In genomic region chr13:79807554-79807953, GRCh38 we compare ENCODE assay signal across 31 cellular contexts.
"Had no signal": no experiment of that assay in that cellular context is flagged by ENCODE, and none has a peak within 500 bp of the region (broad histone marks: within the 10 kb centered on the region; RNA-seq: fewer than 3 reads in every experiment).

No MANE protein-coding gene starts in this region.

- DNase-seq: activated CD4-positive, alpha-beta memory T cell treated with anti-CD3 and anti-CD28 coated beads, Interleukin-2, amount 10 ng/mL, durations not matched to agents 7 days and 5 days; activated CD4-positive, alpha-beta T cell treated with anti-CD3 and anti-CD28 coated beads for 1 hour; activated CD4-positive, alpha-beta T cell treated with anti-CD3 and anti-CD28 coated beads for 4 hours; activated CD4-positive, alpha-beta T cell treated with anti-CD3 and anti-CD28 coated beads, Interleukin-2, amount 10 ng/mL, durations not matched to agents 7 days and 5 days; activated CD4-positive, alpha-beta T cell treated with anti-CD3 and anti-CD28 coated beads, Interleukin-2, amount 50 U/mL, for 4 hours; activated CD8-positive, alpha-beta memory T cell treated with anti-CD3 and anti-CD28 coated beads for 24 hours; activated effector memory CD4-positive, alpha-beta T cell treated with Interleukin-2 at 50 U/mL for 16 hours; activated gamma-delta T cell treated with Interleukin-2 at 50 U/mL for 16 hours; activated naive CD4-positive, alpha-beta T cell treated with anti-CD3 and anti-CD28 coated beads, Interleukin-2, amount 50 U/mL, for 16 hours; activated naive CD4-positive, alpha-beta T cell treated with Interleukin-2 at 50 U/mL for 16 hours; activated T-cell treated with anti-CD3 and anti-CD28 coated beads, Interleukin-2, amount 50 U/mL, for 4 hours; amniotic stem cell; anterior cingulate cortex; brain microvascular endothelial cell; caudate nucleus; cerebellar nuclear complex; colonic mucosa; effector CD8-positive, alpha-beta T cell; esophagus squamous epithelium; T-helper 2 cell had no signal

- FAIRE-seq: astrocyte, bronchial epithelial cell, endometrium, endothelial cell of umbilical vein, TTC549 had no signal

- H3K9me3 ChIP-seq: colonic mucosa, esophagus squamous epithelium, gastroesophageal sphincter had no signal

- H3K4me3 Mint-ChIP-seq: activated CD4-positive, alpha-beta memory T cell treated with anti-CD3 and anti-CD28 coated beads, Interleukin-2, amount 10 ng/mL, durations not matched to agents 7 days and 5 days; activated CD4-positive, alpha-beta T cell treated with anti-CD3 and anti-CD28 coated beads, Interleukin-2, amount 10 ng/mL, durations not matched to agents 7 days and 5 days; activated naive CD8-positive, alpha-beta T cell; activated T-cell treated with anti-CD3 and anti-CD28 coated beads, Interleukin-2, amount 50 U/mL, for 4 hours; activated T-helper 17 cell treated with anti-CD3 and anti-CD28 coated beads, Interleukin-2, amount 50 U/mL, for 72 hours; WTC11 had no signal

- H3K4me3 ChIP-seq: colonic mucosa, esophagus squamous epithelium, gastroesophageal sphincter had no signal

- ATAC-seq: activated T-helper 17 cell treated with anti-CD3 and anti-CD28 coated beads, Interleukin-2, amount 50 U/mL, for 72 hours; gastroesophageal sphincter; WTC11 had no signal

- H3K27ac Mint-ChIP-seq: activated CD4-positive, alpha-beta memory T cell treated with anti-CD3 and anti-CD28 coated beads, Interleukin-2, amount 10 ng/mL, durations not matched to agents 7 days and 5 days; activated CD4-positive, alpha-beta T cell treated with anti-CD3 and anti-CD28 coated beads, Interleukin-2, amount 10 ng/mL, durations not matched to agents 7 days and 5 days; activated naive CD8-positive, alpha-beta T cell; activated T-helper 17 cell treated with anti-CD3 and anti-CD28 coated beads, Interleukin-2, amount 50 U/mL, for 72 hours; WTC11 had no signal

- H3K36me3 Mint-ChIP-seq: activated naive CD8-positive, alpha-beta T cell; WTC11 had no signal

- H3K9me3 Mint-ChIP-seq: activated CD4-positive, alpha-beta memory T cell treated with anti-CD3 and anti-CD28 coated beads, Interleukin-2, amount 10 ng/mL, durations not matched to agents 7 days and 5 days; activated CD4-positive, alpha-beta T cell treated with anti-CD3 and anti-CD28 coated beads, Interleukin-2, amount 10 ng/mL, durations not matched to agents 7 days and 5 days; activated T-cell treated with anti-CD3 and anti-CD28 coated beads, Interleukin-2, amount 50 U/mL, for 4 hours had no signal

- H3K27me3 ChIP-seq: brain microvascular endothelial cell, colonic mucosa, esophagus squamous epithelium, gastroesophageal sphincter had no signal

- H3K4me1 ChIP-seq: colonic mucosa, esophagus squamous epithelium, gastroesophageal sphincter had no signal

- H3K27ac ChIP-seq: brain microvascular endothelial cell, colonic mucosa, epithelial cell of prostate, esophagus squamous epithelium, gastroesophageal sphincter, VCaP had no signal

- H3K36me3 ChIP-seq: brain microvascular endothelial cell, colonic mucosa, esophagus squamous epithelium, gastroesophageal sphincter had no signal

- H3K4me1 Mint-ChIP-seq: activated CD4-positive, alpha-beta memory T cell treated with anti-CD3 and anti-CD28 coated beads, Interleukin-2, amount 10 ng/mL, durations not matched to agents 7 days and 5 days; activated CD4-positive, alpha-beta T cell treated with anti-CD3 and anti-CD28 coated beads, Interleukin-2, amount 10 ng/mL, durations not matched to agents 7 days and 5 days; activated T-helper 17 cell treated with anti-CD3 and anti-CD28 coated beads, Interleukin-2, amount 50 U/mL, for 72 hours had no signal
